10 cellular contexts compared by ENCODE assay signal in genomic region chr12:20212036-20212435, GRCh38.
DNase-seq lines count a peak whose midpoint lies in the region; ATAC-seq, FAIRE-seq and TF ChIP-seq lines count a peak whose summit lies in the region.
"Had no signal": no experiment of that assay in that cellular context is flagged by ENCODE, and none has a peak within 500 bp of the region (broad histone marks: within the 10 kb centered on the region; RNA-seq: fewer than 3 reads in every experiment).

No MANE protein-coding gene starts in this region.

- peaks cover 0 to 10% (median 0%) of the 10 kb centered on the region in 3 donors for H3K4me1 ChIP-seq in pancreas
- peaks cover 5% of the 10 kb centered on the region for H3K4me1 ChIP-seq in body of pancreas

- no peaks in the 10 kb centered on the region for H3K4me1 Mint-ChIP-seq in immature natural killer cell
- H3K4me1 Mint-ChIP-seq in activated T-helper 17 cell treated with anti-CD3 and anti-CD28 coated beads, Interleukin-2, amount 50 U/mL, for 72 hours = no peaks in the 10 kb centered on the region
- H3K4me1 Mint-ChIP-seq: CD8-positive, alpha-beta memory T cell had no signal

- no peaks in the 10 kb centered on the region for H3K27me3 ChIP-seq in pancreas
- H3K27me3 ChIP-seq in body of pancreas = no peaks in the 10 kb centered on the region

- H3K36me3 ChIP-seq in pancreas = no peaks in the 10 kb centered on the region
- H3K36me3 ChIP-seq in body of pancreas (replicated peaks in 1 of 2; ENCODE audit: insufficient read depth in 1 of 2, low read depth in 2 of 2) = no peaks in the 10 kb centered on the region

- ATAC-seq in pancreas (peak in 2 of 4 donors; percentile 47 to 56), body of pancreas (no peak)
- no peak for ATAC-seq in activated T-helper 17 cell treated with anti-CD3 and anti-CD28 coated beads, Interleukin-2, amount 50 U/mL, for 72 hours (replicated peaks)

- no peak for TF ChIP-seq POLR2A in body of pancreas (IDR thresholded peaks at IDR 0.05)

- TF ChIP-seq CTCF in pancreas (IDR thresholded peaks at IDR 0.05) = no peak
- no peak for TF ChIP-seq CTCF in body of pancreas (IDR thresholded peaks at IDR 0.05)

- intact Hi-C loops in pancreas (cut with DNase I) (no loop called here), body of pancreas (cut with DNase I) (no loop called here)

- H3K9me3 Mint-ChIP-seq in immature natural killer cell = peaks cover 0 to 6% (median 0%) of the 10 kb centered on the region in 6 donors
- H3K9me3 Mint-ChIP-seq in activated T-helper 17 cell treated with anti-CD3 and anti-CD28 coated beads, Interleukin-2, amount 50 U/mL, for 72 hours = peaks cover 4% of the 10 kb centered on the region

- H3K27ac Mint-ChIP-seq in immature natural killer cell = no peak overlapping the region
- H3K27ac Mint-ChIP-seq in activated T-helper 17 cell treated with anti-CD3 and anti-CD28 coated beads, Interleukin-2, amount 50 U/mL, for 72 hours = no peak overlapping the region
- H3K27ac Mint-ChIP-seq: CD8-positive, alpha-beta memory T cell had no signal

- peaks cover 0 to 1% (median 0%) of the 10 kb centered on the region in 3 donors for H3K27me3 Mint-ChIP-seq in immature natural killer cell (ENCODE audit: low read depth in 3 of 3)
- H3K27me3 Mint-ChIP-seq in activated T-helper 17 cell treated with anti-CD3 and anti-CD28 coated beads, Interleukin-2, amount 50 U/mL, for 72 hours = peaks cover 9% of the 10 kb centered on the region
- H3K27me3 Mint-ChIP-seq: CD8-positive, alpha-beta memory T cell had no signal

- WGBS in pancreas, 2 donors = 43 to 62% methylated on average over 3 of the region's 3 CpGs
- WGBS in body of pancreas, 2 donors = 46 to 47% methylated on average over 3 of the region's 3 CpGs

- DNase-seq in Caki2 (ENCODE audit: low read depth) (peak; percentile 5), RPMI7951 (ENCODE audit: low read depth) (peak; percentile 65), fibroblast of gingiva (ENCODE audit: low read depth) (peak; percentile 7), pancreas (no peak), iPS-NIHi11 (ENCODE audit: low spot score) (no peak), immature natural killer cell (no peak), body of pancreas (no peak)
- DNase-seq: CD8-positive, alpha-beta memory T cell; Karpas-422 had no signal

- in situ Hi-C loops in Caki2 (cut with HindIII; ENCODE audit: low pct_unique_long_range_greater_than_20kb, low sequenced_read_pairs) = no loop called here

- H3K4me3 Mint-ChIP-seq in immature natural killer cell = no peak overlapping the region
- H3K4me3 Mint-ChIP-seq in activated T-helper 17 cell treated with anti-CD3 and anti-CD28 coated beads, Interleukin-2, amount 50 U/mL, for 72 hours = no peak overlapping the region
- H3K4me3 Mint-ChIP-seq: CD8-positive, alpha-beta memory T cell had no signal

- no peaks in the 10 kb centered on the region for H3K9me3 ChIP-seq in pancreas
- no peaks in the 10 kb centered on the region for H3K9me3 ChIP-seq in body of pancreas

- H3K27ac ChIP-seq in pancreas (peak overlapping the region in 2 of 4 donors; percentile 9 to 55), body of pancreas (peak overlapping the region in 1 of 4 donors; percentile 62)

- H3K4me3 ChIP-seq in pancreas (no peak overlapping the region), body of pancreas (no peak overlapping the region)

- H3K36me3 Mint-ChIP-seq in immature natural killer cell = no peaks in the 10 kb centered on the region
- H3K36me3 Mint-ChIP-seq in activated T-helper 17 cell treated with anti-CD3 and anti-CD28 coated beads, Interleukin-2, amount 50 U/mL, for 72 hours (ENCODE audit: low read depth) = no peaks in the 10 kb centered on the region

- FAIRE-seq in pancreas (lab: Jason Lieb, UNC) = peak; percentile 45

Comparison
In these comparisons a context has a peak if more than half of its experiments do, and no peak if none do; other contexts are left out.
1. DNase-seq: peak in Caki2 (single experiment), RPMI7951 (single experiment) and fibroblast of gingiva (single experiment); none in pancreas (0 of 6), iPS-NIHi11 (single experiment), immature natural killer cell (0 of 3) and body of pancreas (0 of 4).